ENCODE assay signal across 8 cellular contexts in the genomic region with DNA sequence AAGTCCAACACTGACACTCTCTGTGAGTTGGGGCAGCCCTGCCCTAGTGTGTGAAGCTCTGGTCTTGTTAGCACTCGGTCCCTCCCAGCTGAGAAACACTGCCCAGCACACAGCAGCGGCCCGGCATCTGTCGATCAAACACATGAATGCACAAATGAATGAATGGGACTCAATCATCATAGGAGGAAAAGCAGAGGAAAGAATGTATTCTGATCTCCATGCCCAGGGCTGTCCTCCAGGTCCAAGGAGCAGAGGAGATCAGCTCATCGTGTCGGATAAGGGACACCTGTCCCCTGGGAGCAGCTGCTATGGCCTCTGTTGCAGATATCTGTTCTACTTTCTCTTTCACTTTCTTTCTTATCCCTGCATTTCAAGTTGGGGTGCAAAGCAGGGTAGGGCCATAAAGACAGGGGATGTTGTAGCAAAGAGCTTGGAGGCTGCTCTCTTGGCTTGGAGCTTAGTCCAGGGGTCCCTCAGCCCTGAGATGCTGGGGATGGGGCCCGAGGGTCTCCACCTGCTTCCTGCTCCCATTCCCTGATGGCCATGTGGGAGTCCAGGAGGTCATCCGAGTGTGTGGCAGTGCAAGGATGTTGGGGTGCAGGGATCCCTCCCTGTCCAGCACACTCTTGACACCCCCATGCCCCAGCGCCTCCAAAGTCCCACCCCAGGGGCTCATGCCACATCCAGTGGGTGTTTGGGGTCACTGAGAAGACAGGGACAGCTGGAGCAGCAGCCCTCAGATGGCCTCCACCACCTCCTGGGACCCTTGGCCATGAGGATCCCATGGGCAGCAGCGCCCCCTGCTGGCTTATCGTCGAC.
DNase-seq lines count a peak whose midpoint lies in the region; ATAC-seq, FAIRE-seq and TF ChIP-seq lines count a peak whose summit lies in the region.

No MANE protein-coding gene starts in this region.

- no peak overlapping the region for H3K4ac ChIP-seq in H1 (replicated peaks; ENCODE audit: insufficient read length, low read depth, low read length)

- H4K20me1 ChIP-seq in H1 (replicated peaks in 1 of 2; ENCODE audit: control insufficient read depth in 1 of 2, insufficient read depth in 2 of 2, low read length in 2 of 2), result no peaks in the 10 kb centered on the region

- POLR2A ChIA-PET in MCF 10A (lab: Yijun Ruan, JAX) (no interaction called here), H1 (lab: Charles Lee; ENCODE audit: partially characterized antibody) (no interaction called here)

- no peak overlapping the region for H3K27ac Mint-ChIP-seq in MCF 10A (ENCODE audit: low read depth, unreplicated experiment)

- H3K4me2 ChIP-seq in H1 (ENCODE audit: insufficient read depth in 1 of 2, low read depth in 2 of 2, low read length in 2 of 2), result no peak overlapping the region

- no peaks in the 10 kb centered on the region for H3K79me2 ChIP-seq in H1 (ENCODE audit: control insufficient read depth in 1 of 2, insufficient read depth in 2 of 2, low read length in 2 of 2)

- no peak overlapping the region for H3K23ac ChIP-seq in H1 (ENCODE audit: insufficient read length)

- H3K18ac ChIP-seq in H1 (ENCODE audit: extremely low read depth, low read length), result no peak overlapping the region

- H3K9me3 ChIP-seq in breast epithelium, result no peaks in the 10 kb centered on the region
- H3K9me3 ChIP-seq in WERI-Rb-1 (ENCODE audit: severe bottlenecking), result no peaks in the 10 kb centered on the region
- H3K9me3 ChIP-seq in H1 (ENCODE audit: insufficient read depth in 2 of 2, low read depth in 1 of 2, low read length in 1 of 2), result no peaks in the 10 kb centered on the region
- H3K9me3 ChIP-seq in prostate gland, result no peaks in the 10 kb centered on the region

- CTCF ChIA-PET in MCF 10A (lab: Yijun Ruan, JAX), result interaction anchor here (0.5 to 7.4 kb wide), 11 partner anchors 8 to 712 kb away, joined by 3 to 81 read pairs (median 4); no protein-coding TSS in a partner anchor
- CTCF ChIA-PET in H1 (lab: Charles Lee; ENCODE audit: partially characterized antibody), result interaction anchor here (0.6 to 18.2 kb wide), 43 partner anchors 9 to 1339 kb away, joined by 3 to 319 read pairs (median 4); no protein-coding TSS in a partner anchor

- H3K36me3 ChIP-seq in breast epithelium (no peaks in the 10 kb centered on the region), WERI-Rb-1 (no peaks in the 10 kb centered on the region), H1 (ENCODE audit: control insufficient read depth in 2 of 4, insufficient read depth in 4 of 4, low read length in 3 of 4) (no peaks in the 10 kb centered on the region), prostate gland (no peaks in the 10 kb centered on the region)

- WGBS in H1 (ENCODE audit: extremely low coverage in 1 of 2, insufficient coverage in 1 of 2, insufficient read length in 1 of 2, insufficient replicate concordance in 2 of 2, low coverage in 1 of 2, low lambda C conversion rate in 2 of 2, missing lambda C conversion rate in 1 of 2), 2 experiments, result 88% methylated on average over 9 of the region's 12 CpGs; no CpG with 5 or more reads in 1 of the 2 experiments
- 69% methylated on average over 10 of the region's 12 CpGs for WGBS in prostate gland

- peaks cover 99% of the 10 kb centered on the region for H3K27me3 Mint-ChIP-seq in MCF 10A (ENCODE audit: insufficient read depth, unreplicated experiment)

- TF ChIP-seq RAD21 in H1 (IDR thresholded peaks at IDR 0.05 in 1 of 2, conservative IDR thresholded peaks at IDR 0.05 in 1 of 2; ENCODE audit: low read depth in 2 of 2, low read length in 2 of 2), result peak; percentile 64 to 67

- no peak overlapping the region for H2AK5ac ChIP-seq in H1 (ENCODE audit: low read depth, low read length)

- no peak overlapping the region for H4K5ac ChIP-seq in H1 (ENCODE audit: insufficient read length, low read depth, low read length)

- H2BK15ac ChIP-seq in H1 (ENCODE audit: low read length), result peak overlapping the region; percentile 29; the same call in 1 of the 2 replicates

- TF ChIP-seq POLR2A in breast epithelium (IDR thresholded peaks at IDR 0.05) (no peak), H1 (IDR thresholded peaks at IDR 0.05; ENCODE audit: control extremely low read depth in 1 of 2, low read depth in 2 of 2, low read length in 2 of 2) (no peak), prostate gland (IDR thresholded peaks at IDR 0.05) (no peak)

- DNase-seq in MCF 10A (ENCODE audit: unreplicated experiment), result peak; percentile 4
- DNase-seq in breast epithelium (ENCODE audit: low spot score in 2 of 2), result no peak
- DNase-seq in WERI-Rb-1, result peak; percentile 21
- peak in 1 of 2 experiments; percentile 72 for DNase-seq in H1 (ENCODE audit: low read depth in 1 of 2, low spot score in 2 of 2)
- DNase-seq in prostate gland (ENCODE audit: low spot score), result no peak
- DNase-seq in central memory CD4-positive, alpha-beta T cell, result no peak

- intact Hi-C loops in MCF 10A (cut with micrococcal nuclease), result no loop called here
- intact Hi-C loops in breast epithelium (cut with DNase I; ENCODE audit: low total_unique reads), result no loop called here
- intact Hi-C loops in prostate gland (cut with DNase I), result loop anchor here (10.0 kb wide), 1 partner anchor 162 kb away; no protein-coding TSS in a partner anchor

- peak overlapping the region; percentile 94 for H2AFZ ChIP-seq in H1 (ENCODE audit: low read length)

- H3K4me1 Mint-ChIP-seq in MCF 10A (ENCODE audit: insufficient read depth, unreplicated experiment), result no peaks in the 10 kb centered on the region

- no peak for TF ChIP-seq EP300 in H1 (IDR thresholded peaks at IDR 0.05; ENCODE audit: borderline replicate concordance in 1 of 2, low read depth in 2 of 2, low read length in 2 of 2)

- H4K8ac ChIP-seq in H1 (ENCODE audit: extremely low read depth, insufficient read depth, low read length), result no peak overlapping the region; the same call in 1 of the 2 replicates

- no peak overlapping the region for H2BK120ac ChIP-seq in H1 (replicated peaks; ENCODE audit: low read depth, low read length)

- BruUV-seq in MCF 10A (replicated peaks; lab: Mats Ljungman, UMichigan), result no TSS peak

- no peak for FAIRE-seq in H1 (lab: Jason Lieb, UNC)

- H3K27me3 ChIP-seq in breast epithelium (peaks cover 0 to 36% of the 10 kb centered on the region in 2 donors), WERI-Rb-1 (ENCODE audit: insufficient read depth, low read depth, severe bottlenecking) (no peaks in the 10 kb centered on the region), H1 (replicated peaks in 1 of 4; ENCODE audit: control insufficient read depth in 3 of 4, extremely low read depth in 1 of 4, insufficient read depth in 3 of 4, low read length in 3 of 4) (no peaks in the 10 kb centered on the region), prostate gland (replicated peaks; ENCODE audit: insufficient read depth) (no peaks in the 10 kb centered on the region)

- H3K27ac ChIP-seq in breast epithelium (no peak overlapping the region), WERI-Rb-1 (no peak overlapping the region), H1 (ENCODE audit: low read depth, low read length) (no peak overlapping the region), prostate gland (no peak overlapping the region)

- no peak overlapping the region for H2BK12ac ChIP-seq in H1 (ENCODE audit: low read depth, low read length)

- H3K79me1 ChIP-seq in H1 (ENCODE audit: low read depth, low read length), result no peaks in the 10 kb centered on the region

- no peak overlapping the region for H2BK5ac ChIP-seq in H1 (ENCODE audit: low read depth, low read length)

- peak overlapping the region; percentile 26 for H3K4me3 Mint-ChIP-seq in MCF 10A (ENCODE audit: unreplicated experiment)

- no peaks in the 10 kb centered on the region for H3K36me3 Mint-ChIP-seq in MCF 10A (ENCODE audit: insufficient read depth, unreplicated experiment)

- no peak for ATAC-seq in HG03442 (IDR thresholded peaks at IDR 0.05; ENCODE audit: unreplicated experiment)
- no peak for ATAC-seq in GM21515 (IDR thresholded peaks at IDR 0.05; ENCODE audit: unreplicated experiment)

- H2BK20ac ChIP-seq in H1 (ENCODE audit: low read length), result no peak overlapping the region

- TF ChIP-seq CTCF in MCF 10A (IDR thresholded peaks at IDR 0.05; ENCODE audit: unreplicated experiment) (peak; percentile 54), breast epithelium (IDR thresholded peaks at IDR 0.05) (no peak), WERI-Rb-1 (IDR thresholded peaks at IDR 0.05; ENCODE audit: low read depth, low read length) (peak; percentile 28; the same call in 1 of the 2 replicates), H1 (IDR thresholded peaks at IDR 0.05; ENCODE audit: control extremely low read depth in 1 of 3, insufficient read depth in 1 of 3, low read depth in 1 of 3, low read length in 3 of 3) (peak in 2 of 3 experiments; percentile 37 to 50; a peak in 3 of 4 replicates), prostate gland (IDR thresholded peaks at IDR 0.05) (peak in 3 of 4 experiments; percentile 27 to 38 (median 34))

- no peaks in the 10 kb centered on the region for H3K23me2 ChIP-seq in H1 (ENCODE audit: low read depth, low read length)

- no peak overlapping the region for H3K14ac ChIP-seq in H1 (ENCODE audit: insufficient read length)

- no peak overlapping the region for H4K91ac ChIP-seq in H1 (replicated peaks; ENCODE audit: insufficient read length, low read length)

- H3K4me3 ChIP-seq in breast epithelium (no peak overlapping the region), WERI-Rb-1 (ENCODE audit: low read depth, low read length) (no peak overlapping the region), H1 (ENCODE audit: extremely low read depth in 1 of 4, insufficient read depth in 2 of 4, low read depth in 3 of 4, low read length in 4 of 4) (no peak overlapping the region), prostate gland (no peak overlapping the region)

- H3K56ac ChIP-seq in H1 (replicated peaks; ENCODE audit: insufficient read length, low read depth, low read length), result no peak overlapping the region

- H3K9me3 Mint-ChIP-seq in MCF 10A (ENCODE audit: unreplicated experiment), result no peaks in the 10 kb centered on the region

- H3K4me1 ChIP-seq in breast epithelium (no peaks in the 10 kb centered on the region), H1 (replicated peaks in 1 of 4; ENCODE audit: control insufficient read depth in 3 of 4, insufficient read depth in 4 of 4, low read length in 3 of 4) (no peaks in the 10 kb centered on the region; a peak in 1 of 7 replicates), prostate gland (replicated peaks) (no peaks in the 10 kb centered on the region)

- no peak overlapping the region for H3K9ac ChIP-seq in H1 (replicated peaks in 1 of 4; ENCODE audit: extremely low read depth in 1 of 4, low read depth in 3 of 4, low read length in 3 of 4)

TF ChIP-seq in H1, 55 proteins besides CTCF, POLR2A, EP300 and RAD21 (continues in another document):
- no peak for TF ChIP-seq BCL11A (IDR thresholded peaks at IDR 0.05; ENCODE audit: low read depth in 2 of 2, low read length in 2 of 2)
- TF ChIP-seq YY1 (IDR thresholded peaks at IDR 0.05; ENCODE audit: low read depth, low read length), result no peak
- no peak for TF ChIP-seq EZH2 (IDR thresholded peaks at IDR 0.05; ENCODE audit: low read depth, low read length, severe bottlenecking)
- TF ChIP-seq JUN (IDR thresholded peaks at IDR 0.05; ENCODE audit: low read depth, low read length), result no peak
- TF ChIP-seq BACH1 (IDR thresholded peaks at IDR 0.05; ENCODE audit: low read length), result no peak
- no peak for TF ChIP-seq TAF7 (optimal IDR thresholded peaks at IDR 0.05; ENCODE audit: borderline replicate concordance, low read depth, low read length)

Comparison
In these comparisons a context has a peak if more than half of its experiments do, and no peak if none do; other contexts are left out.
1. DNase-seq: peak in MCF 10A (single experiment) and WERI-Rb-1 (single experiment); none in breast epithelium (0 of 2), prostate gland (single experiment) and central memory CD4-positive, alpha-beta T cell (single experiment).
2. CTCF ChIP-seq: peak in MCF 10A (single experiment), WERI-Rb-1 (single experiment), H1 (2 of 3) and prostate gland (3 of 4); none in breast epithelium (0 of 3).